ENCODE assay signal across 28 cellular contexts in the genomic region with DNA sequence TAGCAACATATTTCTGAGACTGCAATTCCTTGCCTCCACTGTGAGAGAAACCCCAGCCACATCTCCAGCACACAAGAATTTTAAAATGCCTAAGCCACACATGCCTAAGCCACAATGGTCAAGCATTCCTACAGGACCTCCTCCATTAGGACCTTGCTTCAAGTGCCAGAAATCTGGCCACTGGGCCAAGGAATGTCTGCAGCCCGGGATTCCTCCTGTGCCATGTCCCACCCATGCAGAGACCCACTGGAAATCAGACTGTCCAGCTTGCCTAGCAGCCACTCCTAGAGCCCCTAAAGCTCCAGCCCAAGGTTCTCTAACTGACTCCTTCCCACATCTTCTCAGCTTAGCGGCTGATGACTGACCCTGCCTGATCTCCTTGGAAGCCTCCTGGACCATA.
"Had no signal": no experiment of that assay in that cellular context is flagged by ENCODE, and none has a peak within 500 bp of the region (broad histone marks: within the 10 kb centered on the region; RNA-seq: fewer than 3 reads in every experiment).

No MANE protein-coding gene starts in this region.

- H3K27ac ChIP-seq: esophagus squamous epithelium, heart right ventricle, left lung, ovary, right atrium auricular region, testis, tibial artery had no signal

- H3K36me3 Mint-ChIP-seq: mesothelial cell of epicardium; naive thymus-derived CD8-positive, alpha-beta T cell; stimulated activated effector memory CD8-positive, alpha-beta T cell treated with anti-CD3 and anti-CD28 coated beads, Interleukin-12 subunit alpha, Interleukin-12 subunit beta, amount 100 ng/mL, for 72 hours; type B pancreatic cell had no signal

- H3K36me3 ChIP-seq: esophagus squamous epithelium, heart right ventricle, left lung, ovary, right atrium auricular region, tibial artery had no signal

- H3K27ac Mint-ChIP-seq: effector memory CD8-positive, alpha-beta T cell; mesothelial cell of epicardium; naive thymus-derived CD8-positive, alpha-beta T cell; nephron progenitor cell; stimulated activated effector memory CD8-positive, alpha-beta T cell treated with anti-CD3 and anti-CD28 coated beads, Interleukin-12 subunit alpha, Interleukin-12 subunit beta, amount 100 ng/mL, for 72 hours; type B pancreatic cell had no signal

- FAIRE-seq: endometrium, islet of Langerhans had no signal

- H3K27me3 ChIP-seq: esophagus squamous epithelium, heart right ventricle, left lung, ovary, right atrium auricular region, testis, tibial artery had no signal

- H3K9me3 ChIP-seq: esophagus squamous epithelium, heart right ventricle, left lung, ovary, right atrium auricular region, testis, tibial artery had no signal

- H3K4me3 Mint-ChIP-seq: effector memory CD8-positive, alpha-beta T cell; mesothelial cell of epicardium; naive thymus-derived CD8-positive, alpha-beta T cell; nephron progenitor cell; stimulated activated effector memory CD8-positive, alpha-beta T cell treated with anti-CD3 and anti-CD28 coated beads, Interleukin-12 subunit alpha, Interleukin-12 subunit beta, amount 100 ng/mL, for 72 hours; type B pancreatic cell had no signal

- H3K4me1 Mint-ChIP-seq: mesothelial cell of epicardium; naive thymus-derived CD8-positive, alpha-beta T cell; nephron progenitor cell; stimulated activated effector memory CD8-positive, alpha-beta T cell treated with anti-CD3 and anti-CD28 coated beads, Interleukin-12 subunit alpha, Interleukin-12 subunit beta, amount 100 ng/mL, for 72 hours had no signal

- H3K9me3 Mint-ChIP-seq: effector memory CD8-positive, alpha-beta T cell; mesothelial cell of epicardium; naive thymus-derived CD8-positive, alpha-beta T cell; nephron progenitor cell; stimulated activated effector memory CD8-positive, alpha-beta T cell treated with anti-CD3 and anti-CD28 coated beads, Interleukin-12 subunit alpha, Interleukin-12 subunit beta, amount 100 ng/mL, for 72 hours; type B pancreatic cell had no signal

- H3K4me1 ChIP-seq: esophagus squamous epithelium, heart right ventricle, left lung, right atrium auricular region, tibial artery had no signal

- H3K4me3 ChIP-seq: esophagus squamous epithelium, heart right ventricle, left lung, ovary, right atrium auricular region, testis, tibial artery had no signal

- H3K27me3 Mint-ChIP-seq: effector memory CD8-positive, alpha-beta T cell; naive thymus-derived CD8-positive, alpha-beta T cell; type B pancreatic cell had no signal

- DNase-seq: cortex of kidney; effector memory CD8-positive, alpha-beta T cell; erythroblast; esophagus squamous epithelium; foreskin melanocyte; glutamatergic neuron; heart right ventricle; hippocampal formation; left cardiac atrium; left lung; mesenchymal stem cell; naive thymus-derived CD8-positive, alpha-beta T cell; nephron progenitor cell; occipital lobe; ovary; stimulated activated CD4-positive, alpha-beta T cell treated with anti-CD3 and anti-CD28 coated beads, Interleukin-2, amount 100 ng/mL, for 24 hours; stimulated activated CD4-positive, alpha-beta T cell treated with anti-CD3 and anti-CD28 coated beads, Interleukin-4, amount 100 ng/mL, for 24 hours; stimulated activated naive CD8-positive, alpha-beta T cell treated with anti-CD3 and anti-CD28 coated beads, Interleukin-15, Interleukin-2, amounts not matched to agents 100 U/mL and 50 U/mL, for 24 hours; substantia nigra; testis; tibial artery had no signal

- ATAC-seq: effector memory CD8-positive, alpha-beta T cell; heart right ventricle; left cardiac atrium; left lung; naive thymus-derived CD8-positive, alpha-beta T cell; sciatic nerve; stimulated activated effector memory CD8-positive, alpha-beta T cell treated with anti-CD3 and anti-CD28 coated beads, Interleukin-12 subunit alpha, Interleukin-12 subunit beta, amount 100 ng/mL, for 72 hours; stimulated activated naive CD8-positive, alpha-beta T cell treated with anti-CD3 and anti-CD28 coated beads, Interleukin-15, Interleukin-2, amounts not matched to agents 100 U/mL and 50 U/mL, for 24 hours had no signal
